17 cellular contexts compared by ENCODE assay signal in genomic region chr1:68974447-68974846, GRCh38.
"Had no signal": no experiment of that assay in that cellular context is flagged by ENCODE, and none has a peak within 500 bp of the region (broad histone marks: within the 10 kb centered on the region; RNA-seq: fewer than 3 reads in every experiment).

No MANE protein-coding gene starts in this region.

- H3K4me1 Mint-ChIP-seq: activated CD4-positive, alpha-beta memory T cell treated with anti-CD3 and anti-CD28 coated beads, Interleukin-2, amount 10 ng/mL, durations not matched to agents 7 days and 5 days; activated CD4-positive, alpha-beta T cell treated with anti-CD3 and anti-CD28 coated beads for 36 hours; activated naive CD8-positive, alpha-beta T cell treated with anti-CD3 and anti-CD28 coated beads, Interleukin-2, amount 10 ng/mL, durations not matched to agents 7 days and 5 days; natural killer cell had no signal

- ATAC-seq: activated CD4-positive, alpha-beta T cell treated with anti-CD3 and anti-CD28 coated beads for 36 hours; gastroesophageal sphincter; natural killer cell; psoas muscle; sciatic nerve; upper lobe of right lung had no signal

- H3K4me3 Mint-ChIP-seq: activated CD4-positive, alpha-beta memory T cell treated with anti-CD3 and anti-CD28 coated beads, Interleukin-2, amount 10 ng/mL, durations not matched to agents 7 days and 5 days; activated CD4-positive, alpha-beta T cell treated with anti-CD3 and anti-CD28 coated beads for 36 hours; activated naive CD8-positive, alpha-beta T cell treated with anti-CD3 and anti-CD28 coated beads, Interleukin-2, amount 10 ng/mL, durations not matched to agents 7 days and 5 days; natural killer cell had no signal

- H3K36me3 ChIP-seq: gastroesophageal sphincter, suprapubic skin, upper lobe of right lung had no signal

- H3K27me3 Mint-ChIP-seq: activated CD4-positive, alpha-beta memory T cell treated with anti-CD3 and anti-CD28 coated beads, Interleukin-2, amount 10 ng/mL, durations not matched to agents 7 days and 5 days; activated CD4-positive, alpha-beta T cell treated with anti-CD3 and anti-CD28 coated beads for 36 hours; activated naive CD8-positive, alpha-beta T cell treated with anti-CD3 and anti-CD28 coated beads, Interleukin-2, amount 10 ng/mL, durations not matched to agents 7 days and 5 days had no signal

- DNase-seq: activated CD4-positive, alpha-beta memory T cell treated with anti-CD3 and anti-CD28 coated beads, Interleukin-2, amount 10 ng/mL, durations not matched to agents 7 days and 5 days; activated CD4-positive, alpha-beta T cell treated with anti-CD3 and anti-CD28 coated beads for 36 hours; activated gamma-delta T cell; activated naive CD8-positive, alpha-beta T cell treated with anti-CD3 and anti-CD28 coated beads, Interleukin-2, amount 10 ng/mL, durations not matched to agents 7 days and 5 days; activated T-cell treated with anti-CD3 and anti-CD28 coated beads, Interleukin-2, amount 50 U/mL, for 48 hours; effector CD8-positive, alpha-beta T cell; kidney; natural killer cell; psoas muscle; stimulated activated CD4-positive, alpha-beta T cell treated with anti-CD3 and anti-CD28 coated beads, Interleukin-2, amount 100 ng/mL, for 24 hours; stimulated activated naive CD4-positive, alpha-beta T cell; upper lobe of right lung had no signal

- H3K27ac Mint-ChIP-seq: activated CD4-positive, alpha-beta memory T cell treated with anti-CD3 and anti-CD28 coated beads, Interleukin-2, amount 10 ng/mL, durations not matched to agents 7 days and 5 days; activated CD4-positive, alpha-beta T cell treated with anti-CD3 and anti-CD28 coated beads for 36 hours; activated naive CD8-positive, alpha-beta T cell treated with anti-CD3 and anti-CD28 coated beads, Interleukin-2, amount 10 ng/mL, durations not matched to agents 7 days and 5 days; natural killer cell had no signal

- H3K36me3 Mint-ChIP-seq: activated naive CD8-positive, alpha-beta T cell treated with anti-CD3 and anti-CD28 coated beads, Interleukin-2, amount 10 ng/mL, durations not matched to agents 7 days and 5 days; natural killer cell had no signal

- H3K4me3 ChIP-seq: coronary artery, gastroesophageal sphincter, psoas muscle, suprapubic skin, upper lobe of right lung had no signal

- H3K9me3 Mint-ChIP-seq: activated naive CD8-positive, alpha-beta T cell treated with anti-CD3 and anti-CD28 coated beads, Interleukin-2, amount 10 ng/mL, durations not matched to agents 7 days and 5 days had no signal

- H3K4me1 ChIP-seq: psoas muscle, upper lobe of right lung had no signal

- H3K9me3 ChIP-seq: gastroesophageal sphincter, psoas muscle, suprapubic skin, upper lobe of right lung had no signal

- H3K27ac ChIP-seq: coronary artery, epithelial cell of prostate, gastroesophageal sphincter, psoas muscle, suprapubic skin, upper lobe of right lung had no signal

- H3K27me3 ChIP-seq: gastroesophageal sphincter, suprapubic skin, upper lobe of right lung had no signal
